In genomic region chr1:165763442-165763841, GRCh38 we compare ENCODE assay signal across 1 cellular context.
TF ChIP-seq lines count a peak whose summit lies in the region.

No MANE protein-coding gene starts in this region.

TF ChIP-seq in GM12878, 131 proteins besides CTCF, POLR2A, EP300 and RAD21:
- peak; percentile 29; the same call in 1 of the 2 replicates for TF ChIP-seq JUNB (IDR thresholded peaks at IDR 0.05)
- no peak for TF ChIP-seq NFXL1 (IDR thresholded peaks at IDR 0.05; ENCODE audit: borderline replicate concordance)
- no peak for TF ChIP-seq SPI1 (IDR thresholded peaks at IDR 0.05; ENCODE audit: borderline replicate concordance, insufficient read depth, low read depth, low read length)
